Comparison of ENCODE assay signal across 8 cellular contexts in genomic region chr15:94229591-94230365, GRCh38. TPM values are rescaled to one million over a fixed set of nuclear protein-coding genes. Genes with fewer than 3 reads are reported as not detected.
A peak's percentile ranks its signal among the peaks of the same experiment; 100 is the strongest.
DNase-seq lines count a peak whose midpoint lies in the region; ATAC-seq and TF ChIP-seq lines count a peak whose summit lies in the region.

No MANE protein-coding gene starts in this region.

- no peak overlapping the region for H4K5ac ChIP-seq in H9 (ENCODE audit: insufficient read length, low read depth, low read length)

- no peak overlapping the region for H3T11ph ChIP-seq in H9 (ENCODE audit: low read length)

- no peak overlapping the region for H2BK20ac ChIP-seq in H9 (ENCODE audit: low read depth, low read length, poor library complexity, severe bottlenecking)

- no peak overlapping the region for H3K9ac ChIP-seq in H9 (ENCODE audit: extremely low read depth, insufficient read length, low read length)

- H3K18ac ChIP-seq in H9 (ENCODE audit: insufficient read length, low read depth, low read length): no peak overlapping the region

- H3K4ac ChIP-seq in H9 (ENCODE audit: low read depth, low read length): no peak overlapping the region

- H3K79me2 ChIP-seq in H9 (ENCODE audit: insufficient read depth, low read length): no peaks in the 10 kb centered on the region

- no peak for TF ChIP-seq POLR2A in prostate gland (IDR thresholded peaks at IDR 0.05)

- peak overlapping the region; percentile 94 for H3K27ac Mint-ChIP-seq in activated T-helper 17 cell treated with anti-CD3 and anti-CD28 coated beads, Interleukin-2, amount 50 U/mL, for 72 hours
- H3K27ac Mint-ChIP-seq in H9: no peak overlapping the region

- no peak overlapping the region for H2AK5ac ChIP-seq in H9 (ENCODE audit: insufficient read length, low read length)

- no peak overlapping the region for H2BK15ac ChIP-seq in H9 (ENCODE audit: low read depth, low read length)

- H3K36me3 Mint-ChIP-seq in activated T-helper 17 cell treated with anti-CD3 and anti-CD28 coated beads, Interleukin-2, amount 50 U/mL, for 72 hours (ENCODE audit: low read depth): peaks cover 6% of the 10 kb centered on the region
- H3K36me3 Mint-ChIP-seq in H9 (ENCODE audit: insufficient read depth in 1 of 3, low read depth in 3 of 3): no peaks in the 10 kb centered on the region

- no peaks in the 10 kb centered on the region for H3K27me3 ChIP-seq in MG63
- H3K27me3 ChIP-seq in prostate gland (replicated peaks; ENCODE audit: insufficient read depth): no peaks in the 10 kb centered on the region
- peaks cover 2% of the 10 kb centered on the region; the same call in 1 of the 2 replicates for H3K27me3 ChIP-seq in H9 (ENCODE audit: insufficient read depth, low read length)

- H3K23ac ChIP-seq in H9 (ENCODE audit: insufficient read length, low read depth, low read length): no peak overlapping the region

- peaks cover 7% of the 10 kb centered on the region for H3K23me2 ChIP-seq in H9 (ENCODE audit: insufficient read length, low read depth, low read length, poor library complexity, severe bottlenecking)

- intact Hi-C loops in prostate gland (cut with DNase I): no loop called here

- H2BK120ac ChIP-seq in H9 (ENCODE audit: low read depth, low read length, poor library complexity, severe bottlenecking): no peak overlapping the region

- no peaks in the 10 kb centered on the region for H3K9me3 Mint-ChIP-seq in activated T-helper 17 cell treated with anti-CD3 and anti-CD28 coated beads, Interleukin-2, amount 50 U/mL, for 72 hours
- no peaks in the 10 kb centered on the region for H3K9me3 Mint-ChIP-seq in H9

- peaks cover 18% of the 10 kb centered on the region for H3K4me1 Mint-ChIP-seq in activated T-helper 17 cell treated with anti-CD3 and anti-CD28 coated beads, Interleukin-2, amount 50 U/mL, for 72 hours
- peaks cover 22% of the 10 kb centered on the region in 2 experiments for H3K4me1 Mint-ChIP-seq in H9

- no peaks in the 10 kb centered on the region for H3K79me1 ChIP-seq in H9 (ENCODE audit: insufficient read depth, low read depth, low read length, poor library complexity, severe bottlenecking)

- no peaks in the 10 kb centered on the region for H3K4me1 ChIP-seq in prostate gland (replicated peaks)
- no peaks in the 10 kb centered on the region; the same call in 1 of the 2 replicates for H3K4me1 ChIP-seq in H9 (ENCODE audit: insufficient read depth, low read length)

- DNase-seq in GM12865 (ENCODE audit: low read depth): peak; percentile 55
- no peak for DNase-seq in MG63
- DNase-seq in prostate gland (ENCODE audit: low spot score): no peak
- DNase-seq in middle frontal gyrus (ENCODE audit: extremely low spot score, low spot score): no peak
- DNase-seq in C1 segment of cervical spinal cord (lab: John Stamatoyannopoulos, UW): no peak
- DNase-seq in H9: no peak

- H3K4me3 Mint-ChIP-seq in activated T-helper 17 cell treated with anti-CD3 and anti-CD28 coated beads, Interleukin-2, amount 50 U/mL, for 72 hours: peak overlapping the region; percentile 91
- no peak overlapping the region; a peak in 1 of 5 replicates for H3K4me3 Mint-ChIP-seq in H9

- peak; percentile 55 for ATAC-seq in GM21737 (IDR thresholded peaks at IDR 0.05; ENCODE audit: unreplicated experiment)
- peak; percentile 65 for ATAC-seq in activated T-helper 17 cell treated with anti-CD3 and anti-CD28 coated beads, Interleukin-2, amount 50 U/mL, for 72 hours (replicated peaks)

- H3K4me2 ChIP-seq in H9 (ENCODE audit: insufficient read depth, insufficient read length, low read length): no peak overlapping the region

- H3K9me3 ChIP-seq in MG63 (no peaks in the 10 kb centered on the region), prostate gland (no peaks in the 10 kb centered on the region), H9 (ENCODE audit: control insufficient read depth, low read depth, low read length) (no peaks in the 10 kb centered on the region)

- peak overlapping the region; percentile 84 to 90 for H3K27ac ChIP-seq in prostate gland
- H3K27ac ChIP-seq in H9 (ENCODE audit: insufficient read length, low read depth, low read length): no peak overlapping the region

- no peak overlapping the region for H3K56ac ChIP-seq in H9 (ENCODE audit: insufficient read length, low read depth, low read length)

- no peaks in the 10 kb centered on the region for H3K27me3 Mint-ChIP-seq in activated T-helper 17 cell treated with anti-CD3 and anti-CD28 coated beads, Interleukin-2, amount 50 U/mL, for 72 hours
- H3K27me3 Mint-ChIP-seq in H9 (ENCODE audit: low read depth): peaks cover 54% of the 10 kb centered on the region

- no peak overlapping the region for H2BK12ac ChIP-seq in H9 (ENCODE audit: insufficient read length, low read depth, low read length)

- no peaks in the 10 kb centered on the region for H4K20me1 ChIP-seq in H9 (ENCODE audit: control insufficient read depth, insufficient read depth, insufficient read length)

- no peak overlapping the region for H3K14ac ChIP-seq in H9 (ENCODE audit: insufficient read depth, low read length)

- H3K36me3 ChIP-seq in MG63: no peaks in the 10 kb centered on the region
- H3K36me3 ChIP-seq in prostate gland: no peaks in the 10 kb centered on the region

- H2BK5ac ChIP-seq in H9 (ENCODE audit: insufficient read length, low read length): no peak overlapping the region

- H4K91ac ChIP-seq in H9 (ENCODE audit: insufficient read length, low read depth, low read length): no peak overlapping the region

- H2AFZ ChIP-seq in H9 (ENCODE audit: low read length): no peak overlapping the region

- H3K4me3 ChIP-seq in GM12865 (ENCODE audit: low read depth, low read length) (no peak overlapping the region), MG63 (peak overlapping the region; percentile 63), prostate gland (no peak overlapping the region)

- WGBS in prostate gland: 79% methylated on average over 10 of the region's 10 CpGs
- WGBS in H9 (ENCODE audit: extremely low coverage, insufficient read length, low lambda C conversion rate): no CpG with 5 or more reads among the region's 10 CpGs

- TF ChIP-seq CTCF in GM12865 (IDR thresholded peaks at IDR 0.05; ENCODE audit: insufficient read depth, low read depth, low read length, missing control alignments) (no peak), prostate gland (IDR thresholded peaks at IDR 0.05) (no peak), H9 (conservative IDR thresholded peaks at IDR 0.05) (no peak)

- H4K8ac ChIP-seq in H9 (replicated peaks; ENCODE audit: insufficient read length, low read depth, low read length): no peak overlapping the region

RNA-seq across cellular contexts. Expression of gene MCTP2, which starts 1.6 kb away (rescaled TPM):
- 2.6 and 10.1 TPM in 2 replicates for total RNA-seq in MG63 (2014; rRNA removed; shearing (Covaris generic); ENCODE audit: low replicate concordance)
- 10 to 100 TPM; 19.6 to 32.9 TPM for total RNA-seq in activated T-helper 17 cell treated with anti-CD3 and anti-CD28 coated beads, Interleukin-2, amount 50 U/mL, for 72 hours
- 10 to 100 TPM; 25.4 to 46.3 TPM for total RNA-seq in prostate gland
- 1.3 and 2.0 TPM in 2 replicates for total RNA-seq in H9 (2021)
